In the genomic region with DNA sequence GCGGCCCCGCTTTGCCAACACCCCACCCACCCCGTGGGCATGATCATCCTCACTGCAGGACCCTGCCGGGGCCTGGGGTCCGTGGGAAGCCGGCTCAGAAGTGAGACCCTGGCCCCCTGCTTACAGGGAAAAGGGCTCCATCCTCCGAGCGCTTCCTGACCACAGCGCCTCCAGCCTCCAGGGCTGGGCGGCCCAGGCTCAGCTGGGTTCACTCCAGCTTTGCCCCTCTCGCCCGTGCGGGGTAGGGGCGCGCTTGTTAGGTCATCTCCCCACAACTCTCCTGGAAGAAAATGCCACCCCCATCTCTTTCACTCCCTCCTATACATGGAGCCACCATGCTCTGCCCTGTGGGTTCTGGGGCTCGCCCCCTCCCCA, we compare ENCODE assay signal across 1 cellular context.
TF ChIP-seq lines count a peak whose summit lies in the region.

No MANE protein-coding gene starts in this region.

TF ChIP-seq in HepG2, 621 proteins besides CTCF, POLR2A, EP300 and RAD21:
- TF ChIP-seq ZNF816 (CRISPR knock-in tag; IDR thresholded peaks at IDR 0.05; ENCODE audit: borderline replicate concordance), result no peak
- TF ChIP-seq ZNF564 (CRISPR knock-in tag; IDR thresholded peaks at IDR 0.05), result no peak
- no peak for TF ChIP-seq BCLAF1 (IDR thresholded peaks at IDR 0.05)
- TF ChIP-seq, protein P1, sequence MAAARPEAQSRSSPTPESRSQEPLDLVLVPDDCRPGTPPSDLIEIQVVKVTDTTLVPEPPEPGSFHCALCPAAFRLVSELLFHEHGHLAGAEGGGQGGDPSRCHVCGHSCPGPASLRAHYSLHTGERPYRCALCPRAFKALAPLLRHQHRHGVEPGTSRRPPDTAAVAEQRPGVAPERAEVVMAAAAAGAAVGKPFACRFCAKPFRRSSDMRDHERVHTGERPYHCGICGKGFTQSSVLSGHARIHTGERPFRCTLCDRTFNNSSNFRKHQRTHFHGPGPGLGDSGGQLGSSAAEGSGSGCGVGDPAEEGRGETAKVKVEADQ (CRISPR knock-in tag; IDR thresholded peaks at IDR 0.05; ENCODE audit: borderline replicate concordance), result no peak
- no peak for TF ChIP-seq ZSCAN21 (CRISPR knock-in tag; IDR thresholded peaks at IDR 0.05; ENCODE audit: borderline replicate concordance)
- TF ChIP-seq, protein P2, sequence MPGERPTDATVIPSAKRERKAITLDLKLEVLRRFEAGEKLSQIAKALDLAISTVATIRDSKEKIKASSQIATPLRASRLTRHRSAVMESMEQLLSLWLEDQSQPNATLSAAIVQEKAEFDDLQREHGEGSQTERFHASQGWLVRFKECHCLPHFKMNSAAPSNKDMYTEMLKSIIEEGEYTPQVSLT (CRISPR knock-in tag; IDR thresholded peaks at IDR 0.05; ENCODE audit: borderline replicate concordance, low read depth), result no peak
- TF ChIP-seq EED (CRISPR knock-in tag; IDR thresholded peaks at IDR 0.05), result no peak
- TF ChIP-seq, protein P3, sequence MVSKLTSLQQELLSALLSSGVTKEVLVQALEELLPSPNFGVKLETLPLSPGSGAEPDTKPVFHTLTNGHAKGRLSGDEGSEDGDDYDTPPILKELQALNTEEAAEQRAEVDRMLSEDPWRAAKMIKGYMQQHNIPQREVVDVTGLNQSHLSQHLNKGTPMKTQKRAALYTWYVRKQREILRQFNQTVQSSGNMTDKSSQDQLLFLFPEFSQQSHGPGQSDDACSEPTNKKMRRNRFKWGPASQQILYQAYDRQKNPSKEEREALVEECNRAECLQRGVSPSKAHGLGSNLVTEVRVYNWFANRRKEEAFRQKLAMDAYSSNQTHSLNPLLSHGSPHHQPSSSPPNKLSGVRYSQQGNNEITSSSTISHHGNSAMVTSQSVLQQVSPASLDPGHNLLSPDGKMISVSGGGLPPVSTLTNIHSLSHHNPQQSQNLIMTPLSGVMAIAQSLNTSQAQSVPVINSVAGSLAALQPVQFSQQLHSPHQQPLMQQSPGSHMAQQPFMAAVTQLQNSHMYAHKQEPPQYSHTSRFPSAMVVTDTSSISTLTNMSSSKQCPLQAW (CRISPR knock-in tag; IDR thresholded peaks at IDR 0.05), result no peak
- TF ChIP-seq KAT7 (CRISPR knock-in tag; IDR thresholded peaks at IDR 0.05; ENCODE audit: borderline replicate concordance), result no peak
- TF ChIP-seq, protein P4, sequence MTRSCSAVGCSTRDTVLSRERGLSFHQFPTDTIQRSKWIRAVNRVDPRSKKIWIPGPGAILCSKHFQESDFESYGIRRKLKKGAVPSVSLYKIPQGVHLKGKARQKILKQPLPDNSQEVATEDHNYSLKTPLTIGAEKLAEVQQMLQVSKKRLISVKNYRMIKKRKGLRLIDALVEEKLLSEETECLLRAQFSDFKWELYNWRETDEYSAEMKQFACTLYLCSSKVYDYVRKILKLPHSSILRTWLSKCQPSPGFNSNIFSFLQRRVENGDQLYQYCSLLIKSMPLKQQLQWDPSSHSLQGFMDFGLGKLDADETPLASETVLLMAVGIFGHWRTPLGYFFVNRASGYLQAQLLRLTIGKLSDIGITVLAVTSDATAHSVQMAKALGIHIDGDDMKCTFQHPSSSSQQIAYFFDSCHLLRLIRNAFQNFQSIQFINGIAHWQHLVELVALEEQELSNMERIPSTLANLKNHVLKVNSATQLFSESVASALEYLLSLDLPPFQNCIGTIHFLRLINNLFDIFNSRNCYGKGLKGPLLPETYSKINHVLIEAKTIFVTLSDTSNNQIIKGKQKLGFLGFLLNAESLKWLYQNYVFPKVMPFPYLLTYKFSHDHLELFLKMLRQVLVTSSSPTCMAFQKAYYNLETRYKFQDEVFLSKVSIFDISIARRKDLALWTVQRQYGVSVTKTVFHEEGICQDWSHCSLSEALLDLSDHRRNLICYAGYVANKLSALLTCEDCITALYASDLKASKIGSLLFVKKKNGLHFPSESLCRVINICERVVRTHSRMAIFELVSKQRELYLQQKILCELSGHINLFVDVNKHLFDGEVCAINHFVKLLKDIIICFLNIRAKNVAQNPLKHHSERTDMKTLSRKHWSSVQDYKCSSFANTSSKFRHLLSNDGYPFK (CRISPR knock-in tag; IDR thresholded peaks at IDR 0.05; ENCODE audit: borderline replicate concordance), result no peak
- no peak for TF ChIP-seq ZNF512B (CRISPR knock-in tag; IDR thresholded peaks at IDR 0.05; ENCODE audit: borderline replicate concordance)
